Comparison of ENCODE assay signal across 16 cellular contexts in the genomic region with DNA sequence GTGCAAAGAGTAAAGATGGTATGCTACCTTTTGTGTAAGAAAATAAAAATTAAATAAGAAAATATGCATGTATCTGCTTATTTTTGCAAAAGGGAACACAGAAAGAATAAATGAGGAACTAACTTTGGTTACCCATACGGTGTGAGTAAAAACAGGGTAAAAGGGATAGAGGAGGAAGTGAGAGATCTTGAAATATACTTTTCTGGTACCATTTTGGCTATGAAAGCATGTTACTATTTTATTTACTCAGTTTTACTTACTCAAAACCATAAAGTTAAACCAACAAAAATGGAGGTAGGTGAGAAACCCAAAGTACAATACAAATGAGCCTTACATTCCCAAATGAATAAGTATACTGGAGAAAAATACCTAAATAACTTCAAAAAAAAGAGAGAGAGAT.
A peak's percentile ranks its signal among the peaks of the same experiment; 100 is the strongest.
DNase-seq lines count a peak whose midpoint lies in the region; ATAC-seq lines count a peak whose summit lies in the region.
"Had no signal": no experiment of that assay in that cellular context is flagged by ENCODE, and none has a peak within 500 bp of the region (broad histone marks: within the 10 kb centered on the region; RNA-seq: fewer than 3 reads in every experiment).

No MANE protein-coding gene starts in this region.

- ATAC-seq in GM21360 (IDR thresholded peaks at IDR 0.05; ENCODE audit: unreplicated experiment), result peak; percentile 72
- ATAC-seq in HG02870 (IDR thresholded peaks at IDR 0.05; ENCODE audit: unreplicated experiment), result peak; percentile 57
- peak; percentile 53 for ATAC-seq in HG03565 (IDR thresholded peaks at IDR 0.05; ENCODE audit: unreplicated experiment)
- no peak for ATAC-seq in GM21825 (IDR thresholded peaks at IDR 0.05; ENCODE audit: unreplicated experiment)
- ATAC-seq: HepG2 had no signal

- no peak for DNase-seq in germinal center (ENCODE audit: low spot score)
- no peak for DNase-seq in D341Med (ENCODE audit: low spot score)
- DNase-seq in NCI-H345 (lab: John Stamatoyannopoulos, UW), result no peak
- DNase-seq: DMS153, EL, HCEC 1CT, MG63, NCI-H1417 treated with DMSO at 0.1 percent for 48 hours, NCI-H2029 treated with DMSO at 0.1 percent for 48 hours, NCI-H524 treated with DMSO at 0.1 percent for 48 hours, SJCRH30 had no signal
